Comparison of ENCODE assay signal across 1 cellular context in the genomic region with DNA sequence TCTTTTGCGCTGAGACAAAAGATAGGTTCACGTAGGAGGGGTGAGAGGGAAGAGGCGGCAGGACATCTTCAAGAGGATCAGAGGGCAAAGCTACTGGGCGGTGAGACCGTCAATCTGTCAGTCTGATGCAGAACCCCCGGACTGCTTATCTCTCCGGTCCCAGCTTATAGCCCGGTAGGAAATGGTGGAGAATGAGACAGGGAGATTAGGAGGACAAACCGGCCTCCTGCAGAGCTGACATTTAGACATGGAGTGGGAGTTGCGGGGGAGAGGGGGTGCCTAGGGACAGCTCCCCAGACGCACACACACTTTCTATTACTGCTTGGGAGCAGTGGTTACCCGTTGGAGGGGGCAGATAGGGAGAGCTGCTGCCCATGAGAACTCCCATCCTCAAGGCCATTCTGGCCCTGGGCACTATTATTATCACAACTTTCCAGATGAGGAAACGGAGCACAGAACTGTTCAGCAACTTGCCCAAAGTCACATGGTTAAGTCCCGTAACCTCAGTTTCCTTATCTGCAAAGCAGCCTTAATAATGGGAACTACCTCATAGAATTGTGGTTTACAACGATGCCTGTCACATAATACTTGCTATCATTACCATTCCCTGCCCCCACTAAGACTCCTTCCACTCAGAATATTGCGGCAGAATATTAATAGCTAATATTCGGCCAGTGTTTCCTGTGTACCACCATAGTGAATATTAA.
TF ChIP-seq lines count a peak whose summit lies in the region.

No MANE protein-coding gene starts in this region.

TF ChIP-seq in H1, 55 proteins besides CTCF, POLR2A, EP300 and RAD21:
- TF ChIP-seq SP4 (IDR thresholded peaks at IDR 0.05; ENCODE audit: low read length) (no peak), CREB1 (IDR thresholded peaks at IDR 0.05) (no peak), KDM4A (IDR thresholded peaks at IDR 0.05; ENCODE audit: low read depth, low read length, severe bottlenecking) (no peak), BRCA1 (IDR thresholded peaks at IDR 0.05; ENCODE audit: low read depth, low read length) (no peak), PHF8 (conservative IDR thresholded peaks at IDR 0.05; ENCODE audit: low read depth, low read length) (no peak)
TF ChIP-seq in H1: peak in this region for 0.
